ENCODE assay signal across 8 cellular contexts in the genomic region with DNA sequence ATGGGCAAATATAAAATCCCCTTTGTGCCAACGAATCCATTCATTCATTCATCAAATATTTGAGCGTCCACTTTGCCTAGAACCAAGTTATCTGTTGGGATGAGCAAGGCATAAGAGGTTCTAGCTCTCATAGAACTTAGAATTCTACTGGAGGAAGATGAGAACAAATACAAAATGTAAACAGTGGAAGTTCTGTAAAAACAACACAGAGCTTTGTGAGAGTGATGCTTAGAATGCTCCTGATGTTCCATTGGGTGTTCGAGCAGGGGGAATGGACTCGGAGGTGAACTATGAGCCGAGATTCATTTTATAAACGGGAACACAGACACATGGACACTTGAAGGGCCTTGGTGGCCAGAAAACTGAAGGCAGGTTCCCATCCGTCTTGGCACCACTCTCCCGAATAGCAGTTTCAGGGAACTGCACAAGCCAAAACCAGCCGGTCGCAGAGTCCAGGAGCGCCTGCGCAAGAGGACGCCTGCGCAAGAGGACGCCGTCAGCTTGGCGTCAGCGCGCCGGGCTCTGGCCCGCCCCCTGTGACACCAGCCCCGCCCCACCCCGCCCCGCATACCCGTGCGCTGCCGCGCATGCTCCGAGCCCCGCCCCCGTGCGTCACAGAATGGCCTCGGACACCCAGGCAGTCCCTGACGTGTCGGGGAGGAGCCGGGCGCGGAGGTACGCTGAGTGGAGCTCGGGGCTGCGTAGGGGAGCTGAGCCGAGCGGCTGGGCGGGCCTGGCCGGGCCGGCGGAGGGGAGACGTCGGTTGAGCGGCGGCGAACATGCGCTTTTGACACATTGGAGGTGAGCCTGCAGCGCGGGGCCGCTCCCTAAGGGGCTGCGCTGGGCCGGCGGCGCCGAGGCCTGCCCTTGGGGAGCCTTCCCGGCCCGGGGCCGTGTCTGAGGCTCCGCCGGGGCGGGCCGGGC. TPM values are rescaled to one million over a fixed set of nuclear protein-coding genes. Genes with fewer than 3 reads are reported as not detected.
DNase-seq lines count a peak whose midpoint lies in the region; ATAC-seq and TF ChIP-seq lines count a peak whose summit lies in the region.

A gene with protein sequence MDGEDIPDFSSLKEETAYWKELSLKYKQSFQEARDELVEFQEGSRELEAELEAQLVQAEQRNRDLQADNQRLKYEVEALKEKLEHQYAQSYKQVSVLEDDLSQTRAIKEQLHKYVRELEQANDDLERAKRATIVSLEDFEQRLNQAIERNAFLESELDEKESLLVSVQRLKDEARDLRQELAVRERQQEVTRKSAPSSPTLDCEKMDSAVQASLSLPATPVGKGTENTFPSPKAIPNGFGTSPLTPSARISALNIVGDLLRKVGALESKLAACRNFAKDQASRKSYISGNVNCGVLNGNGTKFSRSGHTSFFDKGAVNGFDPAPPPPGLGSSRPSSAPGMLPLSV (plus strand): TSS at position 640 of the 924 bp plus-strand sequence. CDS start 8,388 bp downstream, outside the sequence.

- H3K9me2 ChIP-seq in SK-N-SH, result no peaks in the 10 kb centered on the region

- H3K79me2 ChIP-seq in SK-N-SH (ENCODE audit: insufficient read depth), result peaks cover 46% of the 10 kb centered on the region

- TF ChIP-seq RAD21 in SK-N-SH (IDR thresholded peaks at IDR 0.05; ENCODE audit: low read length), result no peak

- peak within 1 kb of the TSS; percentile 87 to 90 for H3K4me3 ChIP-seq in SK-N-SH (ENCODE audit: low read depth in 2 of 2, low read length in 1 of 2)

- no peaks in the 10 kb centered on the region for H3K9me3 ChIP-seq in SK-N-SH

- ATAC-seq in HG02610 (IDR thresholded peaks at IDR 0.05; ENCODE audit: unreplicated experiment), result peak; percentile 92

- peak within 1 kb of the TSS; percentile 96 for H3K9ac ChIP-seq in SK-N-SH

- H3K27me3 ChIP-seq in SK-N-SH (ENCODE audit: insufficient read depth), result no peaks in the 10 kb centered on the region

- H4K20me1 ChIP-seq in SK-N-SH (ENCODE audit: insufficient read depth), result peaks cover 42% of the 10 kb centered on the region

- peaks cover 2% of the 10 kb centered on the region for H3F3A ChIP-seq in SK-N-SH (replicated peaks; ENCODE audit: insufficient read depth)

- TF ChIP-seq EP300 in SK-N-SH (IDR thresholded peaks at IDR 0.05; ENCODE audit: borderline replicate concordance in 1 of 2, low read depth in 1 of 2, low read length in 1 of 2), result no peak

- peak within 1 kb of the TSS; percentile 88 for H3K4me2 ChIP-seq in SK-N-SH

- CTCF ChIA-PET in GM10248 (lab: Yijun Ruan, JAX) (interaction anchor here (0.8 to 1.9 kb wide), 4 partner anchors 14 to 52 kb away, joined by 3 to 8 read pairs (median 3); no protein-coding TSS in a partner anchor), SK-N-SH (lab: Yijun Ruan, JAX) (interaction anchor here (0.7 to 2.6 kb wide), 5 partner anchors 15 to 311 kb away, joined by 3 to 11 read pairs (median 4); no protein-coding TSS in a partner anchor)

- peaks cover 0 to 22% of the 10 kb centered on the region in 2 experiments for H3K36me3 ChIP-seq in SK-N-SH (replicated peaks in 1 of 2; ENCODE audit: control insufficient read depth in 1 of 2, insufficient read depth in 2 of 2, low read length in 1 of 2)

- POLR2A ChIA-PET in GM10248 (lab: Yijun Ruan, JAX), result interaction anchor here (0.8 to 1.2 kb wide), 2 partner anchors 21 to 52 kb away, joined by 4 read pairs; no protein-coding TSS in a partner anchor
- POLR2A ChIA-PET in SK-N-SH (lab: Yijun Ruan, JAX), result interaction anchor here (1.0 to 1.6 kb wide), 4 partner anchors 11 to 195 kb away, joined by 3 to 7 read pairs (median 3); a partner anchor contains a TSS

- H3K4me1 ChIP-seq in SK-N-SH (ENCODE audit: control insufficient read depth in 1 of 2, insufficient read depth in 2 of 2, low read depth in 1 of 2, low read length in 1 of 2), result peaks cover 0 to 6% of the 10 kb centered on the region in 2 experiments; a peak in 2 of 4 replicates

- H3K27ac ChIP-seq in SK-N-SH (ENCODE audit: low read depth in 2 of 2, low read length in 1 of 2) (peak within 1 kb of the TSS; percentile 91 to 96), substantia nigra (ENCODE audit: low read depth, low read length, poor library complexity, severe bottlenecking) (peak within 1 kb of the TSS; percentile 85)

- WGBS in SK-N-SH (ENCODE audit: low lambda C conversion rate), result 12% methylated on average over 8 of the region's 68 CpGs

- H2AFZ ChIP-seq in SK-N-SH (ENCODE audit: low read depth), result peak within 1 kb of the TSS; percentile 86

- TF ChIP-seq CTCF in GM10248 (IDR thresholded peaks at IDR 0.05; ENCODE audit: control extremely low read depth, extremely low read depth, low read depth, missing control alignments), result no peak
- no peak for TF ChIP-seq CTCF in SK-N-SH (IDR thresholded peaks at IDR 0.05)

- DNase-seq in GM10248 (ENCODE audit: extremely low spot score) (peak; percentile 99), NCI-H1092 (lab: John Stamatoyannopoulos, UW) (peak; percentile 93), SK-N-SH (peak; percentile 100), germinal center (ENCODE audit: low spot score) (peak; percentile 99), non-pigmented ciliary epithelial cell (ENCODE audit: low read depth) (peak; percentile 82), substantia nigra (lab: John Stamatoyannopoulos, UW) (peak; percentile 79 to 100 (median 98))
- DNase-seq in activated naive CD4-positive, alpha-beta T cell treated with anti-CD3 and anti-CD28 coated beads, Interleukin-2, amount 50 U/mL, for 16 hours, result peak; percentile 99

TF ChIP-seq in SK-N-SH, 30 proteins besides CTCF, POLR2A, EP300 and RAD21:
- TF ChIP-seq POLR2AphosphoS5 (IDR thresholded peaks at IDR 0.05; ENCODE audit: low read depth, low read length) (peak; percentile 99), CHD2 (IDR thresholded peaks at IDR 0.05; ENCODE audit: low read length, partially characterized antibody) (peak; percentile 27), ELF1 (IDR thresholded peaks at IDR 0.05) (no peak), NRF1 (IDR thresholded peaks at IDR 0.05; ENCODE audit: low read depth, low read length) (peak; percentile 96), YY1 (IDR thresholded peaks at IDR 0.05; ENCODE audit: low read depth) (no peak; the same call in none of the 2 replicates), MXI1 (IDR thresholded peaks at IDR 0.05; ENCODE audit: low read depth, low read length) (peak; percentile 92), JUND (IDR thresholded peaks at IDR 0.05) (no peak), TAF1 (IDR thresholded peaks at IDR 0.05; ENCODE audit: borderline replicate concordance, low read depth, low read length) (peak; percentile 71), SIN3A (IDR thresholded peaks at IDR 0.05; ENCODE audit: borderline replicate concordance, low read depth, low read length) (peak; percentile 19)
- TF ChIP-seq, protein P1, sequence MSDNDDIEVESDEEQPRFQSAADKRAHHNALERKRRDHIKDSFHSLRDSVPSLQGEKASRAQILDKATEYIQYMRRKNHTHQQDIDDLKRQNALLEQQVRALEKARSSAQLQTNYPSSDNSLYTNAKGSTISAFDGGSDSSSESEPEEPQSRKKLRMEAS (IDR thresholded peaks at IDR 0.05; ENCODE audit: low read depth), result 0 out of 2 replicates have a peak, but pooled peaks have one; percentile 8
- TF ChIP-seq, protein P2, sequence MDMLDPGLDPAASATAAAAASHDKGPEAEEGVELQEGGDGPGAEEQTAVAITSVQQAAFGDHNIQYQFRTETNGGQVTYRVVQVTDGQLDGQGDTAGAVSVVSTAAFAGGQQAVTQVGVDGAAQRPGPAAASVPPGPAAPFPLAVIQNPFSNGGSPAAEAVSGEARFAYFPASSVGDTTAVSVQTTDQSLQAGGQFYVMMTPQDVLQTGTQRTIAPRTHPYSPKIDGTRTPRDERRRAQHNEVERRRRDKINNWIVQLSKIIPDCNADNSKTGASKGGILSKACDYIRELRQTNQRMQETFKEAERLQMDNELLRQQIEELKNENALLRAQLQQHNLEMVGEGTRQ (IDR thresholded peaks at IDR 0.05; ENCODE audit: borderline replicate concordance, low read depth, low read length), result no peak
- TF ChIP-seq, protein P3, sequence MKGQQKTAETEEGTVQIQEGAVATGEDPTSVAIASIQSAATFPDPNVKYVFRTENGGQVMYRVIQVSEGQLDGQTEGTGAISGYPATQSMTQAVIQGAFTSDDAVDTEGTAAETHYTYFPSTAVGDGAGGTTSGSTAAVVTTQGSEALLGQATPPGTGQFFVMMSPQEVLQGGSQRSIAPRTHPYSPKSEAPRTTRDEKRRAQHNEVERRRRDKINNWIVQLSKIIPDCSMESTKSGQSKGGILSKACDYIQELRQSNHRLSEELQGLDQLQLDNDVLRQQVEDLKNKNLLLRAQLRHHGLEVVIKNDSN (IDR thresholded peaks at IDR 0.05; ENCODE audit: borderline replicate concordance, low read depth), result no peak
- TF ChIP-seq, protein P4, sequence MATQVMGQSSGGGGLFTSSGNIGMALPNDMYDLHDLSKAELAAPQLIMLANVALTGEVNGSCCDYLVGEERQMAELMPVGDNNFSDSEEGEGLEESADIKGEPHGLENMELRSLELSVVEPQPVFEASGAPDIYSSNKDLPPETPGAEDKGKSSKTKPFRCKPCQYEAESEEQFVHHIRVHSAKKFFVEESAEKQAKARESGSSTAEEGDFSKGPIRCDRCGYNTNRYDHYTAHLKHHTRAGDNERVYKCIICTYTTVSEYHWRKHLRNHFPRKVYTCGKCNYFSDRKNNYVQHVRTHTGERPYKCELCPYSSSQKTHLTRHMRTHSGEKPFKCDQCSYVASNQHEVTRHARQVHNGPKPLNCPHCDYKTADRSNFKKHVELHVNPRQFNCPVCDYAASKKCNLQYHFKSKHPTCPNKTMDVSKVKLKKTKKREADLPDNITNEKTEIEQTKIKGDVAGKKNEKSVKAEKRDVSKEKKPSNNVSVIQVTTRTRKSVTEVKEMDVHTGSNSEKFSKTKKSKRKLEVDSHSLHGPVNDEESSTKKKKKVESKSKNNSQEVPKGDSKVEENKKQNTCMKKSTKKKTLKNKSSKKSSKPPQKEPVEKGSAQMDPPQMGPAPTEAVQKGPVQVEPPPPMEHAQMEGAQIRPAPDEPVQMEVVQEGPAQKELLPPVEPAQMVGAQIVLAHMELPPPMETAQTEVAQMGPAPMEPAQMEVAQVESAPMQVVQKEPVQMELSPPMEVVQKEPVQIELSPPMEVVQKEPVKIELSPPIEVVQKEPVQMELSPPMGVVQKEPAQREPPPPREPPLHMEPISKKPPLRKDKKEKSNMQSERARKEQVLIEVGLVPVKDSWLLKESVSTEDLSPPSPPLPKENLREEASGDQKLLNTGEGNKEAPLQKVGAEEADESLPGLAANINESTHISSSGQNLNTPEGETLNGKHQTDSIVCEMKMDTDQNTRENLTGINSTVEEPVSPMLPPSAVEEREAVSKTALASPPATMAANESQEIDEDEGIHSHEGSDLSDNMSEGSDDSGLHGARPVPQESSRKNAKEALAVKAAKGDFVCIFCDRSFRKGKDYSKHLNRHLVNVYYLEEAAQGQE (IDR thresholded peaks at IDR 0.05; ENCODE audit: low read depth, low read length), result no peak

RNA-seq across cellular contexts. Expression of the gene that starts here (rescaled TPM):
- 49.5 and 58.6 TPM in 2 replicates for polyA plus RNA-seq in SK-N-SH (2012; rRNA removed)
- polyA plus RNA-seq in SK-N-SH (2012; cell fraction: cytosol; rRNA removed), result 45.2 and 46.2 TPM in 2 replicates
- 66.3 and 89.2 TPM in 2 replicates for polyA plus RNA-seq in SK-N-SH (2012; cell fraction: nucleus; rRNA removed)

Comparison
In these comparisons a context has a peak if more than half of its experiments do, and no peak if none do; other contexts are left out.
1. Peak in every context shown above with its lines: DNase-seq, ATAC-seq, H3K4me3 ChIP-seq and H3K27ac ChIP-seq.